In genomic region chr12:93571360-93571853, GRCh38 we compare ENCODE assay signal across 1 cellular context.
TF ChIP-seq lines count a peak whose summit lies in the region.

No MANE protein-coding gene starts in this region.

TF ChIP-seq in WTC11, 78 proteins besides CTCF, POLR2A, EP300 and RAD21 (continued from another document):
- TF ChIP-seq HMGXB4 (CRISPR knock-in tag; IDR thresholded peaks at IDR 0.05), result peak; percentile 42
- no peak for TF ChIP-seq E2F1 (CRISPR knock-in tag; IDR thresholded peaks at IDR 0.05)
- TF ChIP-seq CREM (CRISPR knock-in tag; IDR thresholded peaks at IDR 0.05), result no peak
- no peak for TF ChIP-seq JAZF1 (CRISPR knock-in tag; IDR thresholded peaks at IDR 0.05)
- no peak for TF ChIP-seq HMGA2 (CRISPR knock-in tag; IDR thresholded peaks at IDR 0.05)
TF ChIP-seq in WTC11: peak in this region for 4.
